13 cellular contexts compared by ENCODE assay signal in genomic region chr7:44348851-44349781, GRCh38. TPM values are rescaled to one million over a fixed set of nuclear protein-coding genes. Genes with fewer than 3 reads are reported as not detected.
DNase-seq lines count a peak whose midpoint lies in the region; ATAC-seq and TF ChIP-seq lines count a peak whose summit lies in the region.
"Had no signal": no experiment of that assay in that cellular context is flagged by ENCODE, and none has a peak within 500 bp of the region (broad histone marks: within the 10 kb centered on the region; RNA-seq: fewer than 3 reads in every experiment).

No MANE protein-coding gene starts in this region.

- no peaks in the 10 kb centered on the region for H3K36me3 Mint-ChIP-seq in activated naive CD4-positive, alpha-beta T cell treated with anti-CD3 and anti-CD28 coated beads, Interleukin-2, amount 10 ng/mL, durations not matched to agents 7 days and 5 days
- peaks cover 0 to 30% (median 6%) of the 10 kb centered on the region in 3 donors for H3K36me3 Mint-ChIP-seq in naive thymus-derived CD8-positive, alpha-beta T cell
- H3K36me3 Mint-ChIP-seq: activated CD4-positive, alpha-beta memory T cell treated with anti-CD3 and anti-CD28 coated beads for 36 hours had no signal

- H3K9me3 Mint-ChIP-seq in activated naive CD4-positive, alpha-beta T cell treated with anti-CD3 and anti-CD28 coated beads, Interleukin-2, amount 10 ng/mL, durations not matched to agents 7 days and 5 days, result no peaks in the 10 kb centered on the region
- H3K9me3 Mint-ChIP-seq in naive thymus-derived CD8-positive, alpha-beta T cell, result peaks cover 0 to 40% (median 12%) of the 10 kb centered on the region in 9 donors

- no peak overlapping the region for H3K14ac ChIP-seq in neuronal stem cell (ENCODE audit: low read length)

- DNase-seq in DMS 273 treated with DMSO at 0.1 percent for 48 hours (lab: John Stamatoyannopoulos, UW), result peak; percentile 24
- DNase-seq in NCI-H69 (lab: John Stamatoyannopoulos, UW), result peak; percentile 20
- DNase-seq in heart left ventricle, result no peak
- no peak for DNase-seq in neuronal stem cell (ENCODE audit: low spot score)
- no peak for DNase-seq in GOT3 (lab: John Stamatoyannopoulos, UW)
- DNase-seq in activated naive CD4-positive, alpha-beta T cell treated with anti-CD3 and anti-CD28 coated beads, Interleukin-2, amount 10 ng/mL, durations not matched to agents 7 days and 5 days, result no peak
- DNase-seq in naive thymus-derived CD8-positive, alpha-beta T cell, result no peak
- DNase-seq: activated naive CD8-positive, alpha-beta T cell treated with anti-CD3 and anti-CD28 coated beads, Interleukin-2, amount 50 U/mL, for 24 hours; activated T-cell treated with anti-CD3 and anti-CD28 coated beads, Interleukin-2, amount 50 U/mL, for 72 hours; NCI-H187 treated with DMSO at 0.1 percent for 48 hours; stimulated activated CD4-positive, alpha-beta T cell treated with anti-CD3 and anti-CD28 coated beads, Interleukin-2, amount 100 ng/mL, for 48 hours had no signal

- H3K27me3 Mint-ChIP-seq in activated naive CD4-positive, alpha-beta T cell treated with anti-CD3 and anti-CD28 coated beads, Interleukin-2, amount 10 ng/mL, durations not matched to agents 7 days and 5 days, result peaks cover 39% of the 10 kb centered on the region
- H3K27me3 Mint-ChIP-seq in naive thymus-derived CD8-positive, alpha-beta T cell, result peaks cover 8 to 48% (median 18%) of the 10 kb centered on the region in 5 donors

- no peak overlapping the region for H2AFZ ChIP-seq in neuronal stem cell (ENCODE audit: low read length)

- POLR2A ChIA-PET in naive thymus-derived CD8-positive, alpha-beta T cell (lab: Charles Lee), result no interaction called here

- H3K27me3 ChIP-seq in heart left ventricle, result peaks cover 0 to 4% (median 0%) of the 10 kb centered on the region in 9 donors
- no peaks in the 10 kb centered on the region for H3K27me3 ChIP-seq in neuronal stem cell (ENCODE audit: control insufficient read depth in 3 of 3, insufficient read depth in 3 of 3, low read depth in 1 of 3, low read length in 3 of 3)

- no peak overlapping the region for H3K4ac ChIP-seq in neuronal stem cell (ENCODE audit: low read length)

- intact Hi-C loops in heart left ventricle (cut with DNase I), result no loop called here

- no peak overlapping the region for H2BK12ac ChIP-seq in neuronal stem cell (ENCODE audit: low read length)

- H3K4me1 ChIP-seq in heart left ventricle (peaks cover 0 to 22% (median 3%) of the 10 kb centered on the region in 12 donors), neuronal stem cell (ENCODE audit: control insufficient read depth in 2 of 2, insufficient read depth in 1 of 2, low read depth in 1 of 2, low read length in 2 of 2) (no peaks in the 10 kb centered on the region)

- H3K9me3 ChIP-seq in heart left ventricle (peaks cover 0 to 17% (median 0%) of the 10 kb centered on the region in 12 donors), neuronal stem cell (replicated peaks in 1 of 2; ENCODE audit: control insufficient read depth in 2 of 2, insufficient read depth in 1 of 2, low read depth in 1 of 2, low read length in 2 of 2) (no peaks in the 10 kb centered on the region)

- TF ChIP-seq CTCF in heart left ventricle (IDR thresholded peaks at IDR 0.05), result peak in 5 of 12 donors; percentile 9 to 30 (median 21)

- H2AK5ac ChIP-seq in neuronal stem cell (ENCODE audit: low read depth, low read length), result no peak overlapping the region

- no peak overlapping the region for H2BK120ac ChIP-seq in neuronal stem cell (ENCODE audit: low read depth, low read length)

- H3K79me1 ChIP-seq in neuronal stem cell (ENCODE audit: low read depth, low read length), result no peaks in the 10 kb centered on the region

- H3K4me1 Mint-ChIP-seq in activated naive CD4-positive, alpha-beta T cell treated with anti-CD3 and anti-CD28 coated beads, Interleukin-2, amount 10 ng/mL, durations not matched to agents 7 days and 5 days, result no peaks in the 10 kb centered on the region
- no peaks in the 10 kb centered on the region for H3K4me1 Mint-ChIP-seq in naive thymus-derived CD8-positive, alpha-beta T cell
- H3K4me1 Mint-ChIP-seq: activated naive CD8-positive, alpha-beta T cell treated with anti-CD3 and anti-CD28 coated beads, Interleukin-2, amount 50 U/mL, for 24 hours; B cell had no signal

- H2BK5ac ChIP-seq in neuronal stem cell (ENCODE audit: low read length), result no peak overlapping the region

- 65 to 79% (median 77%) methylated on average over 9 of the region's 9 CpGs for WGBS in heart left ventricle, 4 donors
- no CpG with 5 or more reads among the region's 9 CpGs for WGBS in neuronal stem cell (ENCODE audit: extremely low coverage in 2 of 2, insufficient read length in 2 of 2, insufficient replicate concordance in 1 of 2), 2 donors

- H4K91ac ChIP-seq in neuronal stem cell (ENCODE audit: low read depth, low read length, poor library complexity), result no peak overlapping the region

- peak in 3 of 4 donors; percentile 50 to 64 (median 63) for ATAC-seq in heart left ventricle
- ATAC-seq in naive thymus-derived CD8-positive, alpha-beta T cell, result no peak

- H3K27ac Mint-ChIP-seq in activated naive CD4-positive, alpha-beta T cell treated with anti-CD3 and anti-CD28 coated beads, Interleukin-2, amount 10 ng/mL, durations not matched to agents 7 days and 5 days, result no peak overlapping the region
- H3K27ac Mint-ChIP-seq in naive thymus-derived CD8-positive, alpha-beta T cell, result no peak overlapping the region
- H3K27ac Mint-ChIP-seq: activated CD4-positive, alpha-beta memory T cell treated with anti-CD3 and anti-CD28 coated beads for 36 hours; activated naive CD8-positive, alpha-beta T cell treated with anti-CD3 and anti-CD28 coated beads, Interleukin-2, amount 50 U/mL, for 24 hours; activated T-cell treated with anti-CD3 and anti-CD28 coated beads, Interleukin-2, amount 50 U/mL, for 72 hours; B cell had no signal

- peak overlapping the region; percentile 11 for H3K18ac ChIP-seq in neuronal stem cell (ENCODE audit: low read length)

- no peak overlapping the region for H4K8ac ChIP-seq in neuronal stem cell (ENCODE audit: low read depth, low read length)

- no peak overlapping the region for H3K23ac ChIP-seq in neuronal stem cell (ENCODE audit: low read depth, low read length, poor library complexity)

- no peak overlapping the region for H2BK15ac ChIP-seq in neuronal stem cell (ENCODE audit: low read length)

- CTCF ChIA-PET in activated naive CD4-positive, alpha-beta T cell treated with anti-CD3 and anti-CD28 coated beads, Interleukin-2, amount 10 ng/mL, durations not matched to agents 7 days and 5 days (lab: Charles Lee), result interaction anchor here (0.7 to 2.5 kb wide), 9 partner anchors 22 to 227 kb away, joined by 3 to 12 read pairs (median 4); no protein-coding TSS in a partner anchor

- no peak overlapping the region for H3K9ac ChIP-seq in neuronal stem cell (ENCODE audit: low read depth, low read length, poor library complexity)

- no peak for TF ChIP-seq POLR2A in heart left ventricle (IDR thresholded peaks at IDR 0.05)

- no peak overlapping the region for H3K27ac ChIP-seq in heart left ventricle
- no peak overlapping the region for H3K27ac ChIP-seq in neuronal stem cell (replicated peaks; ENCODE audit: low read length)

- H3K36me3 ChIP-seq in heart left ventricle (no peaks in the 10 kb centered on the region), neuronal stem cell (replicated peaks in 1 of 2; ENCODE audit: control insufficient read depth in 2 of 2, insufficient read depth in 2 of 2, low read length in 2 of 2) (no peaks in the 10 kb centered on the region)

- H3K4me3 ChIP-seq in heart left ventricle (no peak overlapping the region), neuronal stem cell (ENCODE audit: low read length in 2 of 2) (no peak overlapping the region)

- no peak overlapping the region for H3K4me3 Mint-ChIP-seq in activated naive CD4-positive, alpha-beta T cell treated with anti-CD3 and anti-CD28 coated beads, Interleukin-2, amount 10 ng/mL, durations not matched to agents 7 days and 5 days
- H3K4me3 Mint-ChIP-seq in naive thymus-derived CD8-positive, alpha-beta T cell, result no peak overlapping the region
- H3K4me3 Mint-ChIP-seq: activated CD4-positive, alpha-beta memory T cell treated with anti-CD3 and anti-CD28 coated beads for 36 hours; activated naive CD8-positive, alpha-beta T cell treated with anti-CD3 and anti-CD28 coated beads, Interleukin-2, amount 50 U/mL, for 24 hours; activated T-cell treated with anti-CD3 and anti-CD28 coated beads, Interleukin-2, amount 50 U/mL, for 72 hours; B cell had no signal

- H3K4me2 ChIP-seq in neuronal stem cell (ENCODE audit: insufficient read depth, low read length, poor library complexity, severe bottlenecking), result no peak overlapping the region

RNA-seq across cellular contexts. Expression of gene CAMK2B, which starts 23.7 kb away (rescaled TPM):
- 100 to 1,000 TPM in 5 of 9 donors, 10 to 100 TPM in 4; 77.5 to 141 (median 104) TPM for total RNA-seq in heart left ventricle
- polyA plus RNA-seq in heart left ventricle, result 100 to 1,000 TPM in 1 of 2 donors, 10 to 100 TPM in 1; 35.7 to 103 TPM
- 0.79 TPM for polyA plus RNA-seq in neuronal stem cell (2013, experiment 1 of 2)
- 0.65 TPM for polyA plus RNA-seq in neuronal stem cell (2013, experiment 2 of 2)
- total RNA-seq in naive thymus-derived CD8-positive, alpha-beta T cell, result not detected
- not detected for polyA plus RNA-seq in naive thymus-derived CD8-positive, alpha-beta T cell
- total RNA-seq: B cell had no signal

Comparison
In these comparisons a context has a peak if more than half of its experiments do, and no peak if none do; other contexts are left out.
1. DNase-seq: peak in DMS 273 treated with DMSO at 0.1 percent for 48 hours (single experiment) and NCI-H69 (single experiment); none in heart left ventricle (0 of 5), neuronal stem cell (single experiment), GOT3 (single experiment), activated naive CD4-positive, alpha-beta T cell treated with anti-CD3 and anti-CD28 coated beads, Interleukin-2, amount 10 ng/mL, durations not matched to agents 7 days and 5 days (single experiment) and naive thymus-derived CD8-positive, alpha-beta T cell (0 of 10).
2. ATAC-seq: peak in heart left ventricle (3 of 4); none in naive thymus-derived CD8-positive, alpha-beta T cell (0 of 2).
3. RNA of gene CAMK2B, which starts 23.7 kb away (total RNA-seq): 77.5 to 141 TPM in heart left ventricle; not detected in naive thymus-derived CD8-positive, alpha-beta T cell; every median in the first group is over 10 times any median in the second.